ENCODE assay signal across 23 cellular contexts in the genomic region with DNA sequence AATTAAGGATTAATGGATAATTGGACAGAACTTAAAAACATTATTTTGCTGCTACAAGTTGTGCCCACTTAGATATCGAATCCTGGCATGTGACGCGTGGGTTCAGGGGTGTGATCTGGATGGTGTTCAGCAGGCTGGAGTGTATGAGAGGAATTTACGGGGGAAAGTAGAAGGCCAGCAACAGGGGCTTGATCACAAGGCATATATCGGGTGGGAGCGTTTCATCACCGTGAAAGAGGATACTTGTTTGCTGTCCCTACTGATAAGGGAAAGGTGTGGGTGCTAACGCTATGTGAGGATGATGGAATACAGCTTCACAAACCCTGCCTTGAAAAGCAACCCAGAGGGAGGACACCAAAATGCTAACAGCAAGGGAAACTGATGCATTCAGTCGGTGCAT. TPM values are rescaled to one million over a fixed set of nuclear protein-coding genes. Genes with fewer than 3 reads are reported as not detected.
"Had no signal": no experiment of that assay in that cellular context is flagged by ENCODE, and none has a peak within 500 bp of the region (broad histone marks: within the 10 kb centered on the region; RNA-seq: fewer than 3 reads in every experiment).

No MANE protein-coding gene starts in this region.

- H3K36me3 ChIP-seq: SJSA1 had no signal

- H3K9me3 ChIP-seq: SJSA1 had no signal

- H3K27ac ChIP-seq: SJSA1, SK-N-MC had no signal

- H3K27me3 ChIP-seq: SJSA1 had no signal

- ATAC-seq: HepG2 had no signal

- H3K4me3 ChIP-seq: SJSA1, SK-N-MC had no signal

- DNase-seq: KBM-7, NCI-H1092, NCI-H1105 treated with DMSO at 0.1 percent for 48 hours, NCI-H1417 treated with DMSO at 0.1 percent for 48 hours, NCI-H146, NCI-H1694 treated with DMSO at 0.1 percent for 48 hours, NCI-H1930, NCI-H2081, NCI-H2107, NCI-H226, NCI-H446, NCI-H510A, NCI-H524 treated with DMSO at 0.1 percent for 48 hours, NCI-H69, NCI-H774, Right ventricle myocardium superior, RPMI8226, SIG-M5 had no signal

RNA-seq across cellular contexts. Expression of a gene that starts 13.3 kb away (rescaled TPM):
- total RNA-seq: HepG2, HT1080, MCF 10A had no signal
- polyA plus RNA-seq: HepG2 had no signal

RNA-seq across cellular contexts. Expression of a gene that starts 25.9 kb away (rescaled TPM):
- total RNA-seq: HepG2, HT1080 had no signal
- polyA plus RNA-seq: HepG2 had no signal
